In genomic region chr3:111610189-111610588, GRCh38 we compare ENCODE assay signal across 8 cellular contexts. TPM values are rescaled to one million over a fixed set of nuclear protein-coding genes. Genes with fewer than 3 reads are reported as not detected.
DNase-seq lines count a peak whose midpoint lies in the region; ATAC-seq and TF ChIP-seq lines count a peak whose summit lies in the region.

No MANE protein-coding gene starts in this region.

- intact Hi-C loops in ascending aorta (cut with DNase I) = no loop called here

- no peaks in the 10 kb centered on the region for H3K27me3 ChIP-seq in effector memory CD4-positive, alpha-beta T cell (replicated peaks; ENCODE audit: control insufficient read depth, insufficient read depth, low read length, poor library complexity, severe bottlenecking)
- no peaks in the 10 kb centered on the region for H3K27me3 ChIP-seq in ascending aorta

- peaks cover 22% of the 10 kb centered on the region for H3K4me1 ChIP-seq in effector memory CD4-positive, alpha-beta T cell (ENCODE audit: control insufficient read depth, insufficient read depth, low read length, poor library complexity, severe bottlenecking)
- H3K4me1 ChIP-seq in ascending aorta = no peaks in the 10 kb centered on the region

- H3K27ac ChIP-seq in effector memory CD4-positive, alpha-beta T cell (ENCODE audit: insufficient read depth, low read length, poor library complexity, severe bottlenecking) = peak overlapping the region; percentile 70
- H3K27ac ChIP-seq in ascending aorta = no peak overlapping the region

- H3K9me3 ChIP-seq in effector memory CD4-positive, alpha-beta T cell (ENCODE audit: control insufficient read depth, low read length) = no peaks in the 10 kb centered on the region
- no peaks in the 10 kb centered on the region for H3K9me3 ChIP-seq in ascending aorta

- ATAC-seq in GM18508 (IDR thresholded peaks at IDR 0.05; ENCODE audit: insufficient read depth, unreplicated experiment) (peak; percentile 95), GM21526 (IDR thresholded peaks at IDR 0.05; ENCODE audit: low FRiP score, unreplicated experiment) (peak; percentile 89), HG03571 (IDR thresholded peaks at IDR 0.05; ENCODE audit: unreplicated experiment) (peak; percentile 92), omental fat pad (ENCODE audit: low FRiP score) (no peak)

- no peak for TF ChIP-seq CTCF in omental fat pad (IDR thresholded peaks at IDR 0.05)
- TF ChIP-seq CTCF in ascending aorta (IDR thresholded peaks at IDR 0.05) = no peak

- peak; percentile 17 to 48 (median 20) for DNase-seq in effector memory CD4-positive, alpha-beta T cell
- no peak for DNase-seq in D341Med (ENCODE audit: low spot score)
- no peak for DNase-seq in omental fat pad (ENCODE audit: low spot score)
- DNase-seq in NCI-H128 (lab: John Stamatoyannopoulos, UW; ENCODE audit: unreplicated experiment) = no peak
- no peak for DNase-seq in ascending aorta (ENCODE audit: low spot score in 2 of 2)

- H3K36me3 ChIP-seq in effector memory CD4-positive, alpha-beta T cell (ENCODE audit: control insufficient read depth, insufficient read depth, low read length) = peaks cover 24% of the 10 kb centered on the region
- no peaks in the 10 kb centered on the region for H3K36me3 ChIP-seq in ascending aorta

- H3K4me3 ChIP-seq in effector memory CD4-positive, alpha-beta T cell (ENCODE audit: insufficient read depth, low read depth, low read length, poor library complexity, severe bottlenecking) = peak overlapping the region; percentile 8
- H3K4me3 ChIP-seq in ascending aorta = no peak overlapping the region

RNA-seq across cellular contexts. Expression of gene ZBED2, which starts 15.0 kb away (rescaled TPM):
- total RNA-seq in omental fat pad = under 1 TPM in 1 of 4 donors, not detected in 3; 0.56 TPM
- total RNA-seq in ascending aorta = 1.4 TPM

Comparison
In these comparisons a context has a peak if more than half of its experiments do, and no peak if none do; other contexts are left out.
1. DNase-seq: peak in effector memory CD4-positive, alpha-beta T cell (3 of 3); none in D341Med (single experiment), omental fat pad (single experiment), NCI-H128 (single experiment) and ascending aorta (0 of 2).